In genomic region chr14:100544506-100545141, GRCh38 we compare ENCODE assay signal across 1 cellular context.
TF ChIP-seq lines count a peak whose summit lies in the region.

No MANE protein-coding gene starts in this region.

TF ChIP-seq in K562, 482 proteins besides CTCF, POLR2A, EP300 and RAD21:
- TF ChIP-seq ZBTB33 (CRISPR knock-in tag; IDR thresholded peaks at IDR 0.05) (peak; percentile 90), TFE3 (CRISPR knock-in tag; IDR thresholded peaks at IDR 0.05) (no peak)
TF ChIP-seq in K562: peak in this region for 1.
